In the genomic region with DNA sequence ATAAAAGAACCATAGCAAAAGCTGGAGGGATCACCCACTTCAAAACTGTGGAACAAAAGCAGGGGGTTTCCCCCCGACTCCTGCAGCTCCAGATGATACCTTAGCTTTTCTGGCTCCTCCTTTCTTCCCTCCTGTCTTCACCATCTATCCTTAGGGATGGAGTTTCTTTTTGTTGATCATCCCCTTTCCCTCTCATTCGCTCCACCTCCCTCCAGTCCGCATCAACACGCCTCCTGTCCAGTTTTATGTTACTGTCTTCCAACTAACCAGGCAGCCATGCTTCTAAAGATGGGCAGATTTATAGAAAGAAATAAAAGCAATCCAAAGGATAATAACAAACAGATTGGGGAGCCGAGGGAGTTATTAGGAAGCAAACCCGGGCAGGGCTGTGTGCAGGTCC, we compare ENCODE assay signal across 22 cellular contexts.
DNase-seq lines count a peak whose midpoint lies in the region; ATAC-seq and TF ChIP-seq lines count a peak whose summit lies in the region.
"Had no signal": no experiment of that assay in that cellular context is flagged by ENCODE, and none has a peak within 500 bp of the region (broad histone marks: within the 10 kb centered on the region; RNA-seq: fewer than 3 reads in every experiment).

No MANE protein-coding gene starts in this region.

- peak overlapping the region; percentile 90 for H3K27ac ChIP-seq in WERI-Rb-1
- no peak overlapping the region for H3K27ac ChIP-seq in mesenchymal stem cell (ENCODE audit: low read length, poor library complexity, severe bottlenecking)
- H3K27ac ChIP-seq: ascending aorta, prostate gland, vagina had no signal

- H3K36me3 Mint-ChIP-seq in activated CD4-positive, alpha-beta T cell treated with anti-CD3 and anti-CD28 coated beads for 36 hours (ENCODE audit: low read depth) = no peaks in the 10 kb centered on the region
- H3K36me3 Mint-ChIP-seq: activated naive CD4-positive, alpha-beta T cell treated with anti-CD3 and anti-CD28 coated beads, Interleukin-2, amount 10 ng/mL, durations not matched to agents 7 days and 5 days; natural killer cell had no signal

- POLR2A ChIA-PET in activated CD4-positive, alpha-beta T cell treated with anti-CD3 and anti-CD28 coated beads for 36 hours (lab: Charles Lee) = no interaction called here

- H2AFZ ChIP-seq in mesenchymal stem cell (ENCODE audit: low read depth, low read length) = no peak overlapping the region

- H3K36me3 ChIP-seq in WERI-Rb-1 = no peaks in the 10 kb centered on the region
- H3K36me3 ChIP-seq in mesenchymal stem cell (ENCODE audit: control insufficient read depth in 1 of 2, insufficient read depth in 2 of 2, low read depth in 1 of 2, low read length in 2 of 2) = no peaks in the 10 kb centered on the region
- H3K36me3 ChIP-seq: ascending aorta, prostate gland, vagina had no signal

- no peaks in the 10 kb centered on the region for H3K9me3 Mint-ChIP-seq in activated CD4-positive, alpha-beta T cell treated with anti-CD3 and anti-CD28 coated beads for 36 hours (ENCODE audit: low read depth)
- H3K9me3 Mint-ChIP-seq: activated naive CD4-positive, alpha-beta T cell treated with anti-CD3 and anti-CD28 coated beads, Interleukin-2, amount 10 ng/mL, durations not matched to agents 7 days and 5 days; CD4-positive, alpha-beta T cell; natural killer cell had no signal

- no peak overlapping the region for H3K23ac ChIP-seq in mesenchymal stem cell (ENCODE audit: low read length in 2 of 2)

- H3K9me3 ChIP-seq in WERI-Rb-1 (ENCODE audit: severe bottlenecking) (peaks cover 2% of the 10 kb centered on the region), mesenchymal stem cell (ENCODE audit: control insufficient read depth, low read length) (no peaks in the 10 kb centered on the region)
- H3K9me3 ChIP-seq: ascending aorta, prostate gland, vagina had no signal

- no peak overlapping the region for H3K14ac ChIP-seq in mesenchymal stem cell (ENCODE audit: low read length in 2 of 2)

- DNase-seq in NCI-H82 (lab: John Stamatoyannopoulos, UW) = peak; percentile 30
- DNase-seq in NCI-H82 treated with DMSO at 0.1 percent for 48 hours (lab: John Stamatoyannopoulos, UW; ENCODE audit: unreplicated experiment) = no peak
- peak; percentile 61 for DNase-seq in WERI-Rb-1
- DNase-seq in mesenchymal stem cell = no peak
- DNase-seq in cerebellum (ENCODE audit: low spot score) = no peak
- DNase-seq in activated effector memory CD4-positive, alpha-beta T cell treated with Interleukin-2 at 50 U/mL for 16 hours = no peak
- no peak for DNase-seq in activated CD4-positive, alpha-beta T cell treated with anti-CD3 and anti-CD28 coated beads for 36 hours
- DNase-seq: activated CD4-positive, alpha-beta T cell treated with anti-CD3 and anti-CD28 coated beads, Interleukin-2, amount 50 U/mL, for 4 hours; activated naive CD4-positive, alpha-beta T cell treated with anti-CD3 and anti-CD28 coated beads, Interleukin-2, amount 10 ng/mL, durations not matched to agents 7 days and 5 days; CD4-positive, alpha-beta T cell; hippocampal formation; mesendoderm; natural killer cell; NCI-H187; PC-3; SHP77 treated with DMSO at 0.1 percent for 48 hours; stimulated activated CD4-positive, alpha-beta T cell treated with anti-CD3 and anti-CD28 coated beads, Interleukin-12 subunit alpha, Interleukin-12 subunit beta, amount 100 ng/mL, for 4 hours had no signal

- H2BK120ac ChIP-seq in mesenchymal stem cell (ENCODE audit: low read depth, low read length) = no peak overlapping the region

- H3K4me3 Mint-ChIP-seq in activated CD4-positive, alpha-beta T cell treated with anti-CD3 and anti-CD28 coated beads for 36 hours = no peak overlapping the region
- H3K4me3 Mint-ChIP-seq: activated naive CD4-positive, alpha-beta T cell treated with anti-CD3 and anti-CD28 coated beads, Interleukin-2, amount 10 ng/mL, durations not matched to agents 7 days and 5 days; CD4-positive, alpha-beta T cell; natural killer cell had no signal

- H3K4me1 Mint-ChIP-seq in activated CD4-positive, alpha-beta T cell treated with anti-CD3 and anti-CD28 coated beads for 36 hours = no peaks in the 10 kb centered on the region
- H3K4me1 Mint-ChIP-seq: activated naive CD4-positive, alpha-beta T cell treated with anti-CD3 and anti-CD28 coated beads, Interleukin-2, amount 10 ng/mL, durations not matched to agents 7 days and 5 days; natural killer cell had no signal

- no peak overlapping the region for H3K18ac ChIP-seq in mesenchymal stem cell (ENCODE audit: low read depth in 1 of 2, low read length in 2 of 2)

- H4K8ac ChIP-seq in mesenchymal stem cell (ENCODE audit: low read length) = no peak overlapping the region

- peak overlapping the region; percentile 57 for H3K9ac ChIP-seq in mesenchymal stem cell (ENCODE audit: low read length)

- no peak overlapping the region for H3K4me2 ChIP-seq in mesenchymal stem cell (ENCODE audit: low read length, poor library complexity, severe bottlenecking)

- no peak for ATAC-seq in GM21390 (IDR thresholded peaks at IDR 0.05; ENCODE audit: unreplicated experiment)
- no peak for ATAC-seq in activated CD4-positive, alpha-beta T cell treated with anti-CD3 and anti-CD28 coated beads for 36 hours
- ATAC-seq: HCT116, natural killer cell, PC-3 had no signal

- no peak overlapping the region for H3K27ac Mint-ChIP-seq in activated CD4-positive, alpha-beta T cell treated with anti-CD3 and anti-CD28 coated beads for 36 hours
- H3K27ac Mint-ChIP-seq: activated naive CD4-positive, alpha-beta T cell treated with anti-CD3 and anti-CD28 coated beads, Interleukin-2, amount 10 ng/mL, durations not matched to agents 7 days and 5 days; CD4-positive, alpha-beta T cell; natural killer cell had no signal

- no peak overlapping the region for H4K91ac ChIP-seq in mesenchymal stem cell (ENCODE audit: low read length)

- H2BK15ac ChIP-seq in mesenchymal stem cell (ENCODE audit: low read depth, poor library complexity, severe bottlenecking) = no peak overlapping the region

- peaks cover 13% of the 10 kb centered on the region for H3K27me3 Mint-ChIP-seq in activated CD4-positive, alpha-beta T cell treated with anti-CD3 and anti-CD28 coated beads for 36 hours

- H2BK5ac ChIP-seq in mesenchymal stem cell (ENCODE audit: low read depth, low read length, poor library complexity, severe bottlenecking) = no peak overlapping the region

- no peak overlapping the region for H2AK5ac ChIP-seq in mesenchymal stem cell (ENCODE audit: low read length, severe bottlenecking)

- CTCF ChIA-PET in activated CD4-positive, alpha-beta T cell treated with anti-CD3 and anti-CD28 coated beads for 36 hours (lab: Charles Lee) = interaction anchor here (1.1 kb wide), 1 partner anchor 8 kb away, joined by 3 read pairs; no protein-coding TSS in a partner anchor

- H3K79me1 ChIP-seq in mesenchymal stem cell (replicated peaks; ENCODE audit: low read length, poor library complexity, severe bottlenecking) = no peaks in the 10 kb centered on the region

- intact Hi-C loops in activated CD4-positive, alpha-beta T cell treated with anti-CD3 and anti-CD28 coated beads for 36 hours (cut with DNase I, micrococcal nuclease) = no loop called here

- no peak overlapping the region for H3K4ac ChIP-seq in mesenchymal stem cell (ENCODE audit: low read depth in 1 of 2, low read length in 2 of 2)

- H3K27me3 ChIP-seq in WERI-Rb-1 (ENCODE audit: insufficient read depth, low read depth, severe bottlenecking) (no peaks in the 10 kb centered on the region), mesenchymal stem cell (ENCODE audit: control insufficient read depth in 1 of 2, insufficient read depth in 1 of 2, low read length in 2 of 2) (peaks cover 0 to 21% of the 10 kb centered on the region in 2 experiments)
- H3K27me3 ChIP-seq: ascending aorta, vagina had no signal

- no peak for TF ChIP-seq CTCF in WERI-Rb-1 (IDR thresholded peaks at IDR 0.05; ENCODE audit: low read depth, low read length)

- WGBS in mesenchymal stem cell = 91% methylated on average over 6 of the region's 6 CpGs

- H3K4me1 ChIP-seq in mesenchymal stem cell (ENCODE audit: control insufficient read depth, insufficient read depth, low read depth, low read length) = no peaks in the 10 kb centered on the region
- H3K4me1 ChIP-seq: ascending aorta, prostate gland, vagina had no signal

- H3K4me3 ChIP-seq in WERI-Rb-1 (ENCODE audit: low read depth, low read length) (peak overlapping the region; percentile 45), mesenchymal stem cell (ENCODE audit: insufficient read depth in 1 of 2, low read depth in 1 of 2, low read length in 2 of 2) (peak overlapping the region in 1 of 2 experiments; percentile 63)
- H3K4me3 ChIP-seq: ascending aorta, prostate gland had no signal

- H2BK12ac ChIP-seq in mesenchymal stem cell (ENCODE audit: low read length in 2 of 2) = no peak overlapping the region

Comparison
In these comparisons a context has a peak if more than half of its experiments do, and no peak if none do; other contexts are left out.
1. DNase-seq: peak in NCI-H82 (single experiment) and WERI-Rb-1 (single experiment); none in NCI-H82 treated with DMSO at 0.1 percent for 48 hours (single experiment), mesenchymal stem cell (single experiment), cerebellum (single experiment), activated effector memory CD4-positive, alpha-beta T cell treated with Interleukin-2 at 50 U/mL for 16 hours (single experiment) and activated CD4-positive, alpha-beta T cell treated with anti-CD3 and anti-CD28 coated beads for 36 hours (single experiment).